In genomic region chr9:93088656-93089015, GRCh38 we compare ENCODE assay signal across 20 cellular contexts. TPM values are rescaled to one million over a fixed set of nuclear protein-coding genes. Genes with fewer than 3 reads are reported as not detected.
DNase-seq lines count a peak whose midpoint lies in the region; ATAC-seq and TF ChIP-seq lines count a peak whose summit lies in the region.
"Had no signal": no experiment of that assay in that cellular context is flagged by ENCODE, and none has a peak within 500 bp of the region (broad histone marks: within the 10 kb centered on the region; RNA-seq: fewer than 3 reads in every experiment).

No MANE protein-coding gene starts in this region.

- H3K36me3 ChIP-seq in OCI-LY7 (ENCODE audit: insufficient read depth, low read length): peaks cover 36% of the 10 kb centered on the region
- no peaks in the 10 kb centered on the region for H3K36me3 ChIP-seq in colonic mucosa
- H3K36me3 ChIP-seq: cardiac muscle cell, heart left ventricle had no signal

- CTCF ChIA-PET in OCI-LY7 (lab: Charles Lee; ENCODE audit: unreplicated experiment): interaction anchor here (0.6 kb wide), 1 partner anchor 86 kb away, joined by 3 read pairs; no protein-coding TSS in a partner anchor

- peaks cover 65% of the 10 kb centered on the region for H3K36me3 Mint-ChIP-seq in activated T-cell treated with anti-CD3 and anti-CD28 coated beads, Interleukin-2, amount 50 U/mL, for 24 hours (ENCODE audit: low read depth)
- H3K36me3 Mint-ChIP-seq in activated T-cell treated with anti-CD3 and anti-CD28 coated beads, Interleukin-2, amount 50 U/mL, for 72 hours (ENCODE audit: insufficient read depth in 2 of 2): peaks cover 27 to 43% of the 10 kb centered on the region in 2 donors

- H3K27me3 Mint-ChIP-seq in activated T-cell treated with anti-CD3 and anti-CD28 coated beads, Interleukin-2, amount 50 U/mL, for 24 hours: no peaks in the 10 kb centered on the region
- H3K27me3 Mint-ChIP-seq in activated T-cell treated with anti-CD3 and anti-CD28 coated beads, Interleukin-2, amount 50 U/mL, for 72 hours (ENCODE audit: low read depth): no peaks in the 10 kb centered on the region
- H3K27me3 Mint-ChIP-seq: effector memory CD8-positive, alpha-beta T cell had no signal

- intact Hi-C loops in OCI-LY7 (cut with micrococcal nuclease; ENCODE audit: unreplicated experiment): no loop called here
- intact Hi-C loops in colonic mucosa (cut with DNase I): no loop called here
- intact Hi-C loops in sciatic nerve (cut with DNase I): no loop called here

- H3K9me3 Mint-ChIP-seq in activated T-cell treated with anti-CD3 and anti-CD28 coated beads, Interleukin-2, amount 50 U/mL, for 24 hours: peaks cover 22% of the 10 kb centered on the region
- peaks cover 5 to 11% of the 10 kb centered on the region in 2 donors for H3K9me3 Mint-ChIP-seq in activated T-cell treated with anti-CD3 and anti-CD28 coated beads, Interleukin-2, amount 50 U/mL, for 72 hours
- H3K9me3 Mint-ChIP-seq: effector memory CD8-positive, alpha-beta T cell had no signal

- H3K27ac ChIP-seq in OCI-LY7 (ENCODE audit: low read depth, low read length, poor library complexity, severe bottlenecking): no peak overlapping the region
- H3K27ac ChIP-seq in colonic mucosa: no peak overlapping the region
- H3K27ac ChIP-seq: cardiac muscle cell, heart left ventricle, stomach, VCaP had no signal

- H3K27ac Mint-ChIP-seq in activated T-cell treated with anti-CD3 and anti-CD28 coated beads, Interleukin-2, amount 50 U/mL, for 24 hours: peak overlapping the region; percentile 45
- H3K27ac Mint-ChIP-seq in activated T-cell treated with anti-CD3 and anti-CD28 coated beads, Interleukin-2, amount 50 U/mL, for 72 hours: no peak overlapping the region
- H3K27ac Mint-ChIP-seq: effector memory CD8-positive, alpha-beta T cell; nephron progenitor cell had no signal

- H3K4me1 Mint-ChIP-seq in activated T-cell treated with anti-CD3 and anti-CD28 coated beads, Interleukin-2, amount 50 U/mL, for 24 hours (ENCODE audit: low read depth): peaks cover 69% of the 10 kb centered on the region
- peaks cover 72% of the 10 kb centered on the region for H3K4me1 Mint-ChIP-seq in activated T-cell treated with anti-CD3 and anti-CD28 coated beads, Interleukin-2, amount 50 U/mL, for 72 hours (ENCODE audit: low read depth)

- DNase-seq in activated T-cell treated with anti-CD3 and anti-CD28 coated beads, Interleukin-2, amount 50 U/mL, for 24 hours: peak; percentile 24
- DNase-seq in activated T-cell treated with anti-CD3 and anti-CD28 coated beads, Interleukin-2, amount 50 U/mL, for 72 hours: no peak
- DNase-seq in OCI-LY7 (ENCODE audit: low spot score): no peak
- DNase-seq in colonic mucosa: peak; percentile 16
- DNase-seq in sciatic nerve (ENCODE audit: low spot score): peak; percentile 35
- no peak for DNase-seq in stimulated activated CD4-positive, alpha-beta T cell treated with anti-CD3 and anti-CD28 coated beads, Interleukin-4, amount 100 ng/mL, for 4 hours
- no peak for DNase-seq in stimulated activated CD4-positive, alpha-beta T cell treated with anti-CD3 and anti-CD28 coated beads, Interleukin-15, amount 100 ng/mL, for 24 hours
- DNase-seq: ACHN; COR-L47; effector memory CD8-positive, alpha-beta T cell; NCI-H1930; NCI-H446 treated with DMSO at 0.1 percent for 48 hours; nephron progenitor cell; stomach had no signal

- BruUV-seq in OCI-LY7 (replicated peaks; lab: Mats Ljungman, UMichigan): TSS peak; percentile 35

- no peak overlapping the region for H3K4me2 ChIP-seq in OCI-LY7 (ENCODE audit: low read length)

- H2AFZ ChIP-seq in OCI-LY7 (ENCODE audit: low read length): no peak overlapping the region

- H3K4me1 ChIP-seq in OCI-LY7 (ENCODE audit: insufficient read depth, low read length, poor library complexity, severe bottlenecking) (peaks cover 35% of the 10 kb centered on the region), colonic mucosa (peaks cover 4% of the 10 kb centered on the region)

- TF ChIP-seq CTCF in OCI-LY7 (conservative IDR thresholded peaks at IDR 0.05; ENCODE audit: low read length): no peak
- no peak for TF ChIP-seq CTCF in colonic mucosa (IDR thresholded peaks at IDR 0.05)

- H3K9me3 ChIP-seq in OCI-LY7 (ENCODE audit: low read length): no peaks in the 10 kb centered on the region
- no peaks in the 10 kb centered on the region for H3K9me3 ChIP-seq in colonic mucosa

- no peak overlapping the region for H3K9ac ChIP-seq in colonic mucosa (ENCODE audit: low read depth in 2 of 2, low read length in 2 of 2)

- POLR2A ChIA-PET in OCI-LY7 (lab: Charles Lee): no interaction called here

- H3K9me2 ChIP-seq in OCI-LY7 (ENCODE audit: insufficient read depth, low read length): no peaks in the 10 kb centered on the region

- H3K27me3 ChIP-seq in colonic mucosa: no peaks in the 10 kb centered on the region
- H3K27me3 ChIP-seq: cardiac muscle cell, heart left ventricle, stomach had no signal

- H3K4me3 Mint-ChIP-seq in activated T-cell treated with anti-CD3 and anti-CD28 coated beads, Interleukin-2, amount 50 U/mL, for 24 hours: no peak overlapping the region
- H3K4me3 Mint-ChIP-seq in activated T-cell treated with anti-CD3 and anti-CD28 coated beads, Interleukin-2, amount 50 U/mL, for 72 hours: no peak overlapping the region
- H3K4me3 Mint-ChIP-seq: effector memory CD8-positive, alpha-beta T cell; nephron progenitor cell had no signal

- H3K4me3 ChIP-seq in OCI-LY7 (ENCODE audit: low read depth, low read length, poor library complexity, severe bottlenecking): no peak overlapping the region
- no peak overlapping the region for H3K4me3 ChIP-seq in colonic mucosa
- H3K4me3 ChIP-seq: cardiac muscle cell, heart left ventricle, lung, stomach had no signal

- no peaks in the 10 kb centered on the region for H3K79me2 ChIP-seq in OCI-LY7 (ENCODE audit: insufficient read depth, low read depth, low read length)

- no peak for ATAC-seq in activated T-cell treated with anti-CD3 and anti-CD28 coated beads, Interleukin-2, amount 50 U/mL, for 72 hours (replicated peaks in 1 of 2)
- ATAC-seq in sciatic nerve (no peak), HG02588 (IDR thresholded peaks at IDR 0.05; ENCODE audit: unreplicated experiment) (no peak)
- ATAC-seq: effector memory CD8-positive, alpha-beta T cell; heart left ventricle; HepG2 had no signal

- H4K20me1 ChIP-seq in OCI-LY7 (ENCODE audit: insufficient read depth, low read length): no peaks in the 10 kb centered on the region

RNA-seq across cellular contexts. Expression of gene CARD19, which starts 7.4 kb away (rescaled TPM):
- total RNA-seq in activated T-cell treated with anti-CD3 and anti-CD28 coated beads, Interleukin-2, amount 50 U/mL, for 72 hours: 10 to 100 TPM; 65.7 to 70.0 TPM
- 18.4 and 26.8 TPM in 2 replicates for total RNA-seq in OCI-LY7 (2014; rRNA removed; shearing (Covaris generic))
- total RNA-seq in OCI-LY7 (2022) (13.4 and 15.8 TPM in 2 replicates), colonic mucosa (10 to 100 TPM; 48.6 to 56.3 TPM), sciatic nerve (36.6 TPM)

RNA-seq across cellular contexts. Expression of gene SUSD3, which starts 30.1 kb away (rescaled TPM):
- 10 to 100 TPM; 53.1 to 56.8 TPM for total RNA-seq in activated T-cell treated with anti-CD3 and anti-CD28 coated beads, Interleukin-2, amount 50 U/mL, for 72 hours
- total RNA-seq in OCI-LY7 (2014; rRNA removed; shearing (Covaris generic)): 160 and 201 TPM in 2 replicates
- total RNA-seq in OCI-LY7 (2022): 94.1 and 116 TPM in 2 replicates
- 1 to 10 TPM; 1.6 to 2.2 TPM for total RNA-seq in colonic mucosa
- total RNA-seq in sciatic nerve: 6.6 TPM
- total RNA-seq: cardiac muscle cell had no signal

RNA-seq across cellular contexts. Expression of gene NINJ1, which starts 45.4 kb away (rescaled TPM):
- 100 to 1,000 TPM; 121 to 124 TPM for total RNA-seq in activated T-cell treated with anti-CD3 and anti-CD28 coated beads, Interleukin-2, amount 50 U/mL, for 72 hours
- total RNA-seq in OCI-LY7 (2014; rRNA removed; shearing (Covaris generic)): 6.2 and 13.3 TPM in 2 replicates
- total RNA-seq in OCI-LY7 (2022) (18.1 and 18.3 TPM in 2 replicates), colonic mucosa (10 to 100 TPM; 24.5 to 29.4 TPM), sciatic nerve (53.5 TPM)

Comparison
In these comparisons a context has a peak if more than half of its experiments do, and no peak if none do; other contexts are left out.
1. DNase-seq: peak in activated T-cell treated with anti-CD3 and anti-CD28 coated beads, Interleukin-2, amount 50 U/mL, for 24 hours (single experiment), colonic mucosa (single experiment) and sciatic nerve (single experiment); none in activated T-cell treated with anti-CD3 and anti-CD28 coated beads, Interleukin-2, amount 50 U/mL, for 72 hours (0 of 2), OCI-LY7 (single experiment), stimulated activated CD4-positive, alpha-beta T cell treated with anti-CD3 and anti-CD28 coated beads, Interleukin-4, amount 100 ng/mL, for 4 hours (0 of 2) and stimulated activated CD4-positive, alpha-beta T cell treated with anti-CD3 and anti-CD28 coated beads, Interleukin-15, amount 100 ng/mL, for 24 hours (single experiment).